Comparison of ENCODE assay signal across 25 cellular contexts in the genomic region with DNA sequence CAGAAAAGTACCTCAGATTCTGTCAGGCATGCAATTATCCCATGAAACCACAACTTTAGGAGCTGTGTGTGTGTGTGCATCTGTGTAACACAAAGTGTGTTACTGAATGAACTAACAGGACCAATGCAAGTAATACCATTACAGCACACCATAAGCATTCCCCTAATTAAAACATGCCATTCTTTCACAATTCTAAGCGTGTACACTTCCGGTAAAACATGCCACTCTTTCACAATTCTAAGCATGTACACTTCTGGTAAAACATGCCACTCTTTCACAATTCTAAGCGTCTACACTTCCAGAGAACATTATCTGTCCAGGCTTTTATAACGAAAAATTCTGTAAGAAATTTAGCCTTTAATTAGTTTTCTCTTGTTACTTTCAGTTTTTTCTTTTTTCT.
"Had no signal": no experiment of that assay in that cellular context is flagged by ENCODE, and none has a peak within 500 bp of the region (broad histone marks: within the 10 kb centered on the region; RNA-seq: fewer than 3 reads in every experiment).

No MANE protein-coding gene starts in this region.

- H3K9me3 ChIP-seq: adrenal gland, ascending aorta, mucosa of descending colon, testis had no signal

- H3K4me1 ChIP-seq: adrenal gland, ascending aorta, heart left ventricle, left ventricle myocardium inferior, testis had no signal

- ATAC-seq: activated CD4-positive, CD25-positive, alpha-beta regulatory T cell treated with anti-CD3 and anti-CD28 coated beads, Interleukin-2, amount 50 U/mL, for 24 hours; foreskin keratinocyte; heart left ventricle; mucosa of descending colon; right cardiac atrium; stimulated activated naive CD8-positive, alpha-beta T cell treated with anti-CD3 and anti-CD28 coated beads, Interleukin-15, Interleukin-2, amounts not matched to agents 100 U/mL and 50 U/mL, for 24 hours had no signal

- H3K27me3 ChIP-seq: adrenal gland, ascending aorta, dorsolateral prefrontal cortex, foreskin keratinocyte, heart left ventricle, testis, transverse colon had no signal

- H3K4me3 ChIP-seq: adrenal gland, ascending aorta, coronary artery, dorsolateral prefrontal cortex, heart left ventricle, left ventricle myocardium inferior, mucosa of descending colon, testis, transverse colon had no signal

- H3K36me3 ChIP-seq: adrenal gland, ascending aorta, heart left ventricle, transverse colon, WERI-Rb-1 had no signal

- DNase-seq: activated CD4-positive, alpha-beta memory T cell treated with anti-CD3 and anti-CD28 coated beads for 36 hours; activated CD4-positive, alpha-beta T cell treated with anti-CD3 and anti-CD28 coated beads for 48 hours; activated CD8-positive, alpha-beta memory T cell treated with anti-CD3 and anti-CD28 coated beads, Interleukin-2, amount 50 U/mL, for 4 hours; activated effector memory CD4-positive, alpha-beta T cell treated with anti-CD3 and anti-CD28 coated beads, Interleukin-2, amount 50 U/mL, for 16 hours; activated naive CD4-positive, alpha-beta T cell treated with anti-CD3 and anti-CD28 coated beads for 36 hours; activated naive CD8-positive, alpha-beta T cell treated with anti-CD3 and anti-CD28 coated beads for 36 hours; activated T-cell treated with anti-CD3 and anti-CD28 coated beads, Interleukin-2, amount 50 U/mL, for 1 hour; adrenal gland; dorsolateral prefrontal cortex; effector memory CD4-positive, alpha-beta T cell; foreskin keratinocyte; heart left ventricle; left ventricle myocardium inferior; mucosa of descending colon; posterior cingulate gyrus; right cardiac atrium; stimulated activated CD4-positive, alpha-beta T cell treated with anti-CD3 and anti-CD28 coated beads, Interleukin-2, amount 100 ng/mL, for 48 hours; stimulated activated naive CD8-positive, alpha-beta T cell treated with anti-CD3 and anti-CD28 coated beads, Interleukin-15, Interleukin-2, amounts not matched to agents 100 U/mL and 50 U/mL, for 24 hours; T-helper 9 cell; testis; transverse colon; WERI-Rb-1 had no signal

- H3K27ac ChIP-seq: adrenal gland, ascending aorta, coronary artery, dorsolateral prefrontal cortex, foreskin keratinocyte, heart left ventricle, left ventricle myocardium inferior, testis, transverse colon, WERI-Rb-1 had no signal
